In genomic region chr5:61177070-61177469, GRCh38 we compare ENCODE assay signal across 23 cellular contexts.
"Had no signal": no experiment of that assay in that cellular context is flagged by ENCODE, and none has a peak within 500 bp of the region (broad histone marks: within the 10 kb centered on the region; RNA-seq: fewer than 3 reads in every experiment).

No MANE protein-coding gene starts in this region.

- DNase-seq: activated B cell treated with CpG ODN at 0.5 μM for 24 hours; activated CD4-positive, alpha-beta memory T cell treated with anti-CD3 and anti-CD28 coated beads for 36 hours; activated CD4-positive, alpha-beta T cell treated with anti-CD3 and anti-CD28 coated beads for 1 hour; activated CD4-positive, alpha-beta T cell treated with anti-CD3 and anti-CD28 coated beads, Interleukin-2, amount 10 ng/mL, durations not matched to agents 24 days and 14 days; activated CD8-positive, alpha-beta memory T cell treated with anti-CD3 and anti-CD28 coated beads for 24 hours; activated effector memory CD4-positive, alpha-beta T cell treated with anti-CD3 and anti-CD28 coated beads, Interleukin-2, amount 50 U/mL, for 16 hours; activated naive CD4-positive, alpha-beta T cell treated with anti-CD3 and anti-CD28 coated beads for 36 hours; activated T-cell treated with anti-CD3 and anti-CD28 coated beads, Interleukin-2, amount 50 U/mL, for 4 hours; brain microvascular endothelial cell; Karpas-422; NCI-H1436; NCI-H187; NCI-H2081; NCI-H2171; NCI-H446; NCI-H524; PC-9; T-cell; T-helper 2 cell; T1000 had no signal

- H3K36me3 ChIP-seq: brain microvascular endothelial cell, cardiac muscle cell had no signal

- ATAC-seq: activated T-cell treated with anti-CD3 and anti-CD28 coated beads, Interleukin-2, amount 50 U/mL, for 4 hours; T-cell had no signal

- H3K27me3 ChIP-seq: brain microvascular endothelial cell, cardiac muscle cell had no signal

- H3K27ac ChIP-seq: brain microvascular endothelial cell, cardiac muscle cell, PC-9, SK-N-MC had no signal

- H3K4me3 ChIP-seq: cardiac muscle cell, K562, PC-9, SK-N-MC had no signal
